27 cellular contexts compared by ENCODE assay signal in the genomic region with DNA sequence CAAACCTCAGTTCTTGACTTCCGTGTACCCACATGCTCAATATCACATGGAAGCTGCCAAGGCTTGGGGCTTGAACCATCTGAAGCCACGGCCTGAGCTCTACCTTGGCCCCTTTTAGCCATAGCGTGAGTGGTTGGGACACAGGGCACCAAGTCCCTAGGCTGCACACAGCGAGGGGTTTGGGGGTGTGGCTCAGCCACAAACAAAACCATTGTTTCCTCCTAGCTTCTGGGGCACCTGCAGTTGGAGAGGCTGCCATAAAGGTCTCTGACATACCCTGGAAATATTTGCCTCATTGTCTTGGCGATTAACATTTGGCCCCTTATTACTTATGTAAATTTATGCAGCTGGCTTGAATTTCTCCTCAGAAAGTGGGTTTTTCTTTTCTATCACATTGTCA.
"Had no signal": no experiment of that assay in that cellular context is flagged by ENCODE, and none has a peak within 500 bp of the region (broad histone marks: within the 10 kb centered on the region; RNA-seq: fewer than 3 reads in every experiment).

No MANE protein-coding gene starts in this region.

- DNase-seq: hippocampal formation; immature natural killer cell; kidney; left colon; left lung; lower lobe of right lung; mammary epithelial cell; mesenchymal stem cell; naive B cell; natural killer cell; ovary; right lobe of liver; stimulated activated CD4-positive, alpha-beta T cell treated with anti-CD3 and anti-CD28 coated beads, Interleukin-1b, Interleukin-23, amount 100 ng/mL, for 48 hours; stimulated activated CD4-positive, alpha-beta T cell treated with anti-CD3 and anti-CD28 coated beads, Interleukin-2, amount 100 ng/mL, for 48 hours; stimulated activated CD4-positive, alpha-beta T cell treated with anti-CD3 and anti-CD28 coated beads, Interleukin-4, amount 100 ng/mL, for 4 hours; stimulated activated CD8-positive, alpha-beta memory T cell treated with anti-CD3 and anti-CD28 coated beads, Interleukin-4, amount 100 ng/mL, for 48 hours; stimulated activated naive CD4-positive, alpha-beta T cell treated with Interleukin-2 at 50 U/mL for 16 hours; stimulated activated naive CD8-positive, alpha-beta T cell treated with anti-CD3 and anti-CD28 coated beads, Interleukin-15, amount 100 ng/mL, for 72 hours; substantia nigra; transverse colon; upper lobe of left lung had no signal

- H3K4me3 ChIP-seq: left lung, lower lobe of right lung, ovary, right atrium auricular region, right lobe of liver, smooth muscle cell, transverse colon, upper lobe of left lung, vagina had no signal

- H3K9me3 ChIP-seq: left lung, lower lobe of right lung, ovary, right atrium auricular region, right lobe of liver, transverse colon, upper lobe of left lung, vagina had no signal

- H3K36me3 Mint-ChIP-seq: immature natural killer cell; mesothelial cell of epicardium; naive B cell; natural killer cell; stimulated activated memory B cell treated with anti-CD40 and anti-IgM and Interleukin-4, amounts not matched to agents 10 μg/mL and 1 μg/mL and 100 μg/mL, for 72 hours had no signal

- H3K36me3 ChIP-seq: left lung, lower lobe of right lung, ovary, right atrium auricular region, right lobe of liver, transverse colon, upper lobe of left lung, vagina had no signal

- H3K4me1 ChIP-seq: left lung, lower lobe of right lung, right atrium auricular region, right lobe of liver, transverse colon, upper lobe of left lung, vagina had no signal

- H3K4me1 Mint-ChIP-seq: immature natural killer cell; mesothelial cell of epicardium; naive B cell; natural killer cell; stimulated activated memory B cell treated with anti-CD40 and anti-IgM and Interleukin-4, amounts not matched to agents 10 μg/mL and 1 μg/mL and 100 μg/mL, for 72 hours; stimulated activated naive CD8-positive, alpha-beta T cell treated with anti-CD3 and anti-CD28 coated beads, Interleukin-15, amount 100 ng/mL, for 72 hours had no signal

- H3K27me3 Mint-ChIP-seq: naive B cell; stimulated activated memory B cell treated with anti-CD40 and anti-IgM and Interleukin-4, amounts not matched to agents 10 μg/mL and 1 μg/mL and 100 μg/mL, for 72 hours; stimulated activated naive CD8-positive, alpha-beta T cell treated with anti-CD3 and anti-CD28 coated beads, Interleukin-15, amount 100 ng/mL, for 72 hours had no signal

- ATAC-seq: left colon; left lung; lower lobe of right lung; natural killer cell; right lobe of liver; stimulated activated memory B cell treated with anti-CD40 and anti-IgM and Interleukin-4, amounts not matched to agents 10 μg/mL and 1 μg/mL and 100 μg/mL, for 72 hours; stimulated activated naive CD8-positive, alpha-beta T cell treated with anti-CD3 and anti-CD28 coated beads, Interleukin-15, amount 100 ng/mL, for 72 hours had no signal

- H3K27me3 ChIP-seq: left lung, ovary, right atrium auricular region, right lobe of liver, transverse colon, upper lobe of left lung, vagina had no signal

- H3K4me2 ChIP-seq: smooth muscle cell had no signal

- H3K4me3 Mint-ChIP-seq: immature natural killer cell; mesothelial cell of epicardium; naive B cell; natural killer cell; stimulated activated memory B cell treated with anti-CD40 and anti-IgM and Interleukin-4, amounts not matched to agents 10 μg/mL and 1 μg/mL and 100 μg/mL, for 72 hours; stimulated activated naive CD8-positive, alpha-beta T cell treated with anti-CD3 and anti-CD28 coated beads, Interleukin-15, amount 100 ng/mL, for 72 hours had no signal

- H3K9me3 Mint-ChIP-seq: mesothelial cell of epicardium had no signal

- H3K27ac ChIP-seq: left lung, lower lobe of right lung, ovary, right atrium auricular region, right lobe of liver, transverse colon, upper lobe of left lung, vagina had no signal

- H3K27ac Mint-ChIP-seq: immature natural killer cell; mesothelial cell of epicardium; naive B cell; natural killer cell; progenitor cell of endocrine pancreas; stimulated activated memory B cell treated with anti-CD40 and anti-IgM and Interleukin-4, amounts not matched to agents 10 μg/mL and 1 μg/mL and 100 μg/mL, for 72 hours; stimulated activated naive CD8-positive, alpha-beta T cell treated with anti-CD3 and anti-CD28 coated beads, Interleukin-15, amount 100 ng/mL, for 72 hours had no signal
